In the genomic region with DNA sequence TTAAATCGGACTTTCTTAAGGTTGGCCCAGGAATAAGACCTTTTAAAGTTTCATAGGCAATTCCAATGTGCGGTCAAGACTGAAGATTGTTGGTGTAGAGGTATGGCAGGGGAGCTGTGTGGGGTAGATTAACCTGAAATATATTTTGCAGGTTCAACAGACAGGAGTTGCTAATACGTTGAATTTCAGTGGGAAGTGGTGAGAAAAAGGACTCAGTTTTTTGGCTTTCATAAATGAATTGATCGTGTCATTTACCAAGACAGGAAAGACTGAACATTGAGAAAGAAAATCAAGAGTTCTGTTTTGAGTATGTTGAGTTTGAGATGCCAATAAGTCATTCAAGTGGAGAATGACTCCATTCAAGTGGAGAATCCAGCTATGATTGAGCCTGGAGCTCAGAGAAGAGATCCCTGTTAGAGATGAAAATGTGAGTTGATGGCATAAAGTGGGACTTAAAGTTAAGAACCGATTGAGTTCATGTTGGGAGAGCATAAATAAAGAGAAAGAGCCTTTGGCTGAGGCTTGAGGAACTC, we compare ENCODE assay signal across 22 cellular contexts. TPM values are rescaled to one million over a fixed set of nuclear protein-coding genes. Genes with fewer than 3 reads are reported as not detected.
DNase-seq lines count a peak whose midpoint lies in the region; ATAC-seq, FAIRE-seq and TF ChIP-seq lines count a peak whose summit lies in the region.
"Had no signal": no experiment of that assay in that cellular context is flagged by ENCODE, and none has a peak within 500 bp of the region (broad histone marks: within the 10 kb centered on the region; RNA-seq: fewer than 3 reads in every experiment).

No MANE protein-coding gene starts in this region.

- H3K27me3 ChIP-seq in pancreas = no peaks in the 10 kb centered on the region
- H3K27me3 ChIP-seq: BE2C had no signal

- WGBS in pancreas, 2 donors = 87 to 89% methylated on average over 5 of the region's 5 CpGs

- TF ChIP-seq CTCF in GM13977 (IDR thresholded peaks at IDR 0.05; ENCODE audit: extremely low read depth, insufficient read depth, missing control alignments) = no peak
- TF ChIP-seq CTCF in pancreas (IDR thresholded peaks at IDR 0.05) = no peak

- no peak overlapping the region for H3K4me3 Mint-ChIP-seq in activated T-cell treated with anti-CD3 and anti-CD28 coated beads, Interleukin-2, amount 50 U/mL, for 72 hours
- no peak overlapping the region for H3K4me3 Mint-ChIP-seq in stimulated activated effector memory CD8-positive, alpha-beta T cell treated with anti-CD3 and anti-CD28 coated beads, Interleukin-12 subunit alpha, Interleukin-12 subunit beta, amount 100 ng/mL, for 72 hours
- H3K4me3 Mint-ChIP-seq: CD4-positive, CD25-positive, alpha-beta regulatory T cell; CD8-positive, alpha-beta memory T cell; H9 had no signal

- intact Hi-C loops in pancreas (cut with DNase I) = no loop called here

- no peaks in the 10 kb centered on the region for H3K27me3 Mint-ChIP-seq in activated T-cell treated with anti-CD3 and anti-CD28 coated beads, Interleukin-2, amount 50 U/mL, for 72 hours (ENCODE audit: low read depth)
- H3K27me3 Mint-ChIP-seq: CD4-positive, CD25-positive, alpha-beta regulatory T cell; CD8-positive, alpha-beta memory T cell had no signal

- no peak overlapping the region for H3K27ac Mint-ChIP-seq in activated T-cell treated with anti-CD3 and anti-CD28 coated beads, Interleukin-2, amount 50 U/mL, for 72 hours
- no peak overlapping the region for H3K27ac Mint-ChIP-seq in stimulated activated effector memory CD8-positive, alpha-beta T cell treated with anti-CD3 and anti-CD28 coated beads, Interleukin-12 subunit alpha, Interleukin-12 subunit beta, amount 100 ng/mL, for 72 hours
- H3K27ac Mint-ChIP-seq: CD4-positive, CD25-positive, alpha-beta regulatory T cell; CD8-positive, alpha-beta memory T cell; H9 had no signal

- no peaks in the 10 kb centered on the region for H3K4me1 ChIP-seq in pancreas
- H3K4me1 ChIP-seq: BE2C had no signal

- H3K9me3 ChIP-seq in pancreas = no peaks in the 10 kb centered on the region
- H3K9me3 ChIP-seq: BE2C had no signal

- no peak for FAIRE-seq in pancreas (lab: Jason Lieb, UNC)
- FAIRE-seq: A204.1, H1, HTR-8/SVneo had no signal

- peaks cover 0 to 22% (median 9%) of the 10 kb centered on the region in 3 donors for H3K36me3 ChIP-seq in pancreas

- no peak overlapping the region for H3K4me3 ChIP-seq in pancreas

- ATAC-seq in activated T-cell treated with anti-CD3 and anti-CD28 coated beads, Interleukin-2, amount 50 U/mL, for 72 hours (replicated peaks in 1 of 2) = peak; percentile 73 to 94
- peak; percentile 94 for ATAC-seq in stimulated activated effector memory CD8-positive, alpha-beta T cell treated with anti-CD3 and anti-CD28 coated beads, Interleukin-12 subunit alpha, Interleukin-12 subunit beta, amount 100 ng/mL, for 72 hours
- no peak for ATAC-seq in pancreas

- peaks cover 9% of the 10 kb centered on the region for H3K4me1 Mint-ChIP-seq in activated T-cell treated with anti-CD3 and anti-CD28 coated beads, Interleukin-2, amount 50 U/mL, for 72 hours (ENCODE audit: low read depth)
- H3K4me1 Mint-ChIP-seq in stimulated activated effector memory CD8-positive, alpha-beta T cell treated with anti-CD3 and anti-CD28 coated beads, Interleukin-12 subunit alpha, Interleukin-12 subunit beta, amount 100 ng/mL, for 72 hours = no peaks in the 10 kb centered on the region

- H3K27ac ChIP-seq in pancreas = no peak overlapping the region

- peaks cover 2 to 8% of the 10 kb centered on the region in 2 donors for H3K36me3 Mint-ChIP-seq in activated T-cell treated with anti-CD3 and anti-CD28 coated beads, Interleukin-2, amount 50 U/mL, for 72 hours (ENCODE audit: insufficient read depth in 2 of 2)
- H3K36me3 Mint-ChIP-seq in stimulated activated effector memory CD8-positive, alpha-beta T cell treated with anti-CD3 and anti-CD28 coated beads, Interleukin-12 subunit alpha, Interleukin-12 subunit beta, amount 100 ng/mL, for 72 hours = peaks cover 27% of the 10 kb centered on the region

- peak in 1 of 2 donors; percentile 6 for DNase-seq in activated T-cell treated with anti-CD3 and anti-CD28 coated beads, Interleukin-2, amount 50 U/mL, for 72 hours
- no peak for DNase-seq in activated T-cell treated with anti-CD3 and anti-CD28 coated beads, Interleukin-2, amount 50 U/mL, for 1 hour
- peak; percentile 24 for DNase-seq in GM13977 (ENCODE audit: low spot score)
- peak in 1 of 2 donors; percentile 53 for DNase-seq in stimulated activated effector memory CD8-positive, alpha-beta T cell treated with anti-CD3 and anti-CD28 coated beads, Interleukin-12 subunit alpha, Interleukin-12 subunit beta, amount 100 ng/mL, for 72 hours (ENCODE audit: low spot score in 2 of 2)
- no peak for DNase-seq in NCI-H1092 treated with DMSO at 0.1 percent for 48 hours (lab: John Stamatoyannopoulos, UW)
- DNase-seq in pancreas = no peak
- DNase-seq: ACHN; BE2C; C1 segment of cervical spinal cord; CD8-positive, alpha-beta memory T cell; COR-L47; DMS 273 treated with DMSO at 0.1 percent for 48 hours; DMS53; DND-41; EL; H9; IMR-90 had no signal

- in situ Hi-C loops in GM13977 (cut with MboI; ENCODE audit: low pct_unique_long_range_greater_than_20kb, low sequenced_read_pairs, unreplicated experiment) = no loop called here

- H3K9me3 Mint-ChIP-seq in activated T-cell treated with anti-CD3 and anti-CD28 coated beads, Interleukin-2, amount 50 U/mL, for 72 hours = no peaks in the 10 kb centered on the region
- H3K9me3 Mint-ChIP-seq in stimulated activated effector memory CD8-positive, alpha-beta T cell treated with anti-CD3 and anti-CD28 coated beads, Interleukin-12 subunit alpha, Interleukin-12 subunit beta, amount 100 ng/mL, for 72 hours = no peaks in the 10 kb centered on the region
- H3K9me3 Mint-ChIP-seq: CD8-positive, alpha-beta memory T cell; H9 had no signal

RNA-seq across cellular contexts. Expression of gene NFYA, which starts 31.1 kb away (rescaled TPM):
- total RNA-seq in activated T-cell treated with anti-CD3 and anti-CD28 coated beads, Interleukin-2, amount 50 U/mL, for 72 hours = 10 to 100 TPM; 32.4 to 34.4 TPM
- total RNA-seq in pancreas = 10 to 100 TPM in 2 of 6 donors, 1 to 10 TPM in 4; 5.9 to 14.1 (median 7.8) TPM
- polyA plus RNA-seq in pancreas = 10 to 100 TPM in 1 of 2 donors, 1 to 10 TPM in 1; 5.4 to 10.6 TPM

RNA-seq across cellular contexts. Expression of gene OARD1, which starts 31.7 kb away (rescaled TPM):
- total RNA-seq in activated T-cell treated with anti-CD3 and anti-CD28 coated beads, Interleukin-2, amount 50 U/mL, for 72 hours = 10 to 100 TPM; 62.7 to 73.1 TPM
- total RNA-seq in pancreas = 10 to 100 TPM; 16.0 to 26.9 (median 20.6) TPM
- polyA plus RNA-seq in pancreas = 10 to 100 TPM; 21.1 to 30.9 TPM

RNA-seq across cellular contexts. Expression of gene TREML1, which starts 50.3 kb away (rescaled TPM):
- total RNA-seq in activated T-cell treated with anti-CD3 and anti-CD28 coated beads, Interleukin-2, amount 50 U/mL, for 72 hours = not detected
- total RNA-seq in pancreas = under 1 TPM in 2 of 6 donors, not detected in 4; 0.28 to 0.84 TPM
- under 1 TPM; 0.19 to 0.28 TPM for polyA plus RNA-seq in pancreas
- total RNA-seq: CD8-positive, alpha-beta memory T cell; G401; H1; H9; IMR-90 had no signal
- polyA plus RNA-seq: CD4-positive, CD25-positive, alpha-beta regulatory T cell; CD8-positive, alpha-beta memory T cell; IMR-90 had no signal

RNA-seq across cellular contexts. Expression of gene APOBEC2, which starts 50.9 kb away (rescaled TPM):
- not detected for total RNA-seq in activated T-cell treated with anti-CD3 and anti-CD28 coated beads, Interleukin-2, amount 50 U/mL, for 72 hours
- total RNA-seq in pancreas = 10 to 100 TPM in 1 of 6 donors, 1 to 10 TPM in 5; 2.7 to 13.2 (median 8.6) TPM
- 10 to 100 TPM in 1 of 2 donors, 1 to 10 TPM in 1; 6.6 to 29.6 TPM for polyA plus RNA-seq in pancreas
- total RNA-seq: CD4-positive, CD25-positive, alpha-beta regulatory T cell; CD8-positive, alpha-beta memory T cell; G401; H1; H9; IMR-90 had no signal
- polyA plus RNA-seq: CD8-positive, alpha-beta memory T cell; H1; IMR-90 had no signal

RNA-seq across cellular contexts. Expression of gene TREM2, which starts 59.1 kb away (rescaled TPM):
- not detected for total RNA-seq in activated T-cell treated with anti-CD3 and anti-CD28 coated beads, Interleukin-2, amount 50 U/mL, for 72 hours
- 10 to 100 TPM in 1 of 6 donors, 1 to 10 TPM in 3, under 1 TPM in 2; 0.59 to 27.1 (median 2.1) TPM for total RNA-seq in pancreas
- 1 to 10 TPM; 1.5 to 2.1 TPM for polyA plus RNA-seq in pancreas
- total RNA-seq: CD4-positive, CD25-positive, alpha-beta regulatory T cell; G401; H1; IMR-90 had no signal
- polyA plus RNA-seq: CD4-positive, CD25-positive, alpha-beta regulatory T cell; CD8-positive, alpha-beta memory T cell; IMR-90 had no signal

Comparison
In these comparisons a context has a peak if more than half of its experiments do, and no peak if none do; other contexts are left out.
1. ATAC-seq: peak in activated T-cell treated with anti-CD3 and anti-CD28 coated beads, Interleukin-2, amount 50 U/mL, for 72 hours (2 of 2) and stimulated activated effector memory CD8-positive, alpha-beta T cell treated with anti-CD3 and anti-CD28 coated beads, Interleukin-12 subunit alpha, Interleukin-12 subunit beta, amount 100 ng/mL, for 72 hours (single experiment); none in pancreas (0 of 4).